In genomic region chr4:173332963-173333657, GRCh38 we compare ENCODE assay signal across 8 cellular contexts. TPM values are rescaled to one million over a fixed set of nuclear protein-coding genes. Genes with fewer than 3 reads are reported as not detected.
DNase-seq lines count a peak whose midpoint lies in the region; ATAC-seq and TF ChIP-seq lines count a peak whose summit lies in the region.

No MANE protein-coding gene starts in this region.

- H3K27me3 ChIP-seq in OCI-LY1 (ENCODE audit: insufficient read depth, low read length) (no peaks in the 10 kb centered on the region), brain microvascular endothelial cell (replicated peaks) (no peaks in the 10 kb centered on the region), lower lobe of right lung (ENCODE audit: low read depth) (no peaks in the 10 kb centered on the region)

- peak in 1 of 2 donors; percentile 8 for ATAC-seq in lower lobe of right lung

- H3K9me3 ChIP-seq in OCI-LY1 (ENCODE audit: low read length): no peaks in the 10 kb centered on the region
- no peaks in the 10 kb centered on the region for H3K9me3 ChIP-seq in lower lobe of right lung

- H2AFZ ChIP-seq in OCI-LY1 (ENCODE audit: low read length): no peak overlapping the region

- H4K20me1 ChIP-seq in OCI-LY1 (ENCODE audit: insufficient read depth, low read length): no peaks in the 10 kb centered on the region

- H3K27ac ChIP-seq in OCI-LY1 (ENCODE audit: low read depth, low read length, poor library complexity, severe bottlenecking) (peak overlapping the region; percentile 82), brain microvascular endothelial cell (peak overlapping the region; percentile 98), lower lobe of right lung (peak overlapping the region; percentile 97), temporal lobe (ENCODE audit: low read depth, low read length) (peak overlapping the region; percentile 59)

- peaks cover 39% of the 10 kb centered on the region for H3K79me2 ChIP-seq in OCI-LY1 (ENCODE audit: insufficient read depth, low read length)

- DNase-seq in GM10266 (ENCODE audit: extremely low spot score) (peak; percentile 12), brain microvascular endothelial cell (no peak), lower lobe of right lung (no peak), globus pallidus (ENCODE audit: low spot score) (no peak), NCI-H748 (lab: John Stamatoyannopoulos, UW; ENCODE audit: unreplicated experiment) (no peak), NCI-H510A treated with DMSO at 0.1 percent for 48 hours (lab: John Stamatoyannopoulos, UW) (no peak)

- H3K4me3 ChIP-seq in OCI-LY1 (ENCODE audit: low read depth, low read length, poor library complexity, severe bottlenecking) (peak overlapping the region; percentile 71), brain microvascular endothelial cell (ENCODE audit: low read depth, low read length) (peak overlapping the region; percentile 94), lower lobe of right lung (peak overlapping the region; percentile 85)

- H3K4me1 ChIP-seq in OCI-LY1 (ENCODE audit: insufficient read depth, low read length, severe bottlenecking) (peaks cover 40% of the 10 kb centered on the region), lower lobe of right lung (peaks cover 23% of the 10 kb centered on the region)

- intact Hi-C loops in lower lobe of right lung (cut with DNase I): no loop called here

- no peaks in the 10 kb centered on the region for H3K9me2 ChIP-seq in OCI-LY1 (ENCODE audit: low read depth, low read length)

- in situ Hi-C loops in brain microvascular endothelial cell (cut with HindIII; ENCODE audit: low pct_ligation_motif_present, low sequenced_read_pairs): no loop called here

- TF ChIP-seq CTCF in GM10266 (IDR thresholded peaks at IDR 0.05; ENCODE audit: control insufficient read depth, insufficient read depth, low read depth, missing control alignments) (no peak), OCI-LY1 (IDR thresholded peaks at IDR 0.05; ENCODE audit: low read length) (no peak), brain microvascular endothelial cell (IDR thresholded peaks at IDR 0.05; ENCODE audit: low read depth, low read length, missing control alignments) (no peak), lower lobe of right lung (IDR thresholded peaks at IDR 0.05) (no peak)

- peak overlapping the region; percentile 86 for H3K9ac ChIP-seq in OCI-LY1 (ENCODE audit: low read length)

- H3K36me3 ChIP-seq in OCI-LY1 (ENCODE audit: insufficient read depth, low read length) (peaks cover 53% of the 10 kb centered on the region), brain microvascular endothelial cell (replicated peaks) (no peaks in the 10 kb centered on the region), lower lobe of right lung (peaks cover 31% of the 10 kb centered on the region)

- no peaks in the 10 kb centered on the region for H3F3A ChIP-seq in OCI-LY1 (ENCODE audit: insufficient read depth, low read length)

- H3K4me2 ChIP-seq in OCI-LY1 (ENCODE audit: low read length): peak overlapping the region; percentile 89

RNA-seq across cellular contexts. Expression of gene HMGB2, which starts 1.0 kb away (rescaled TPM):
- 40.9 TPM for total RNA-seq in lower lobe of right lung
- 18.9 TPM for total RNA-seq in temporal lobe

RNA-seq across cellular contexts. Expression of gene SAP30, which starts 37.6 kb away (rescaled TPM):
- total RNA-seq in lower lobe of right lung: 15.1 TPM
- 14.5 TPM for total RNA-seq in temporal lobe
